1 cellular context compared by ENCODE assay signal in the genomic region with DNA sequence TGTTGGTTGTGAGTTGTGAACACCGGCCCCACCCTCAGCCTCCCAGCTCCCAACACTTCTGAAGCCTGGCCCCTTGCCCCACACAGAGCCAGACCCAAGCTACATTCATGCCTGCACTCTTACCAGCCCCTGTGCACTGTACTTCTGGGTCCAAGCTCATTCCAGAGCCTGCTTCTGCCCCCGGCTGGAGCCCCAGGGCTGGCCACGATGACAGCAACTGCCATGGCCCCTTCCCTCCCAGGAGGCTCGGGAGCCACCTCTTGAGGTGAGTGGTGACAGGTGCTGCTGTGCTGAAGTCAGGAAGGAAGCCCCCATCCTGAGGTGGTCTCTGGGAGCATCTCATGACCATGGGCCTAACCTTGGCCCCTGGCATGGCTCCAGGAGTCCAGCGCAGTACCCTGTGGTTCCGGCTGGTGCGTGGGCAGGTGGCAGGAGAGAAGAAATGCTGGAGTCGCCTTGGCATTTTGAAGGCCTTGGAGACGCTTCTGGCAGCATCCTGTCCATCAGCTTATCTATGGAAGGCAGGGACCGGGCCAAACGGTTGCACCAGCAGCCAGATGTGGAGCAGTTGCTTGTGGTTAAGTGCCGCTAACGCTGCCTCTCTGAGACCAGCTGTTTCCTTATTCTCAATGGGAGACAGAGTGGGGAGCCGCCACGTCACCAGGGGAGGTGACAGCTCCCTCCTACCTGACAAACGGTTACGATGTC.
A peak's percentile ranks its signal among the peaks of the same experiment; 100 is the strongest.
TF ChIP-seq lines count a peak whose summit lies in the region.

No MANE protein-coding gene starts in this region.

TF ChIP-seq in K562, 482 proteins besides CTCF, POLR2A, EP300 and RAD21 (continues in another document):
- TF ChIP-seq ZNF431 (CRISPR knock-in tag; IDR thresholded peaks at IDR 0.05), result peak; percentile 49; the same call in 1 of the 2 replicates
- TF ChIP-seq KDM5B (IDR thresholded peaks at IDR 0.05; ENCODE audit: insufficient replicate concordance, low read depth, low read length), result peak; percentile 52
- TF ChIP-seq HCFC1 (IDR thresholded peaks at IDR 0.05; ENCODE audit: low read depth, low read length), result no peak
- TF ChIP-seq L3MBTL2 (IDR thresholded peaks at IDR 0.05), result peak; percentile 46; the same call in 1 of the 2 replicates
- peak; percentile 73 for TF ChIP-seq EP400 (IDR thresholded peaks at IDR 0.05)
- TF ChIP-seq, protein P1, sequence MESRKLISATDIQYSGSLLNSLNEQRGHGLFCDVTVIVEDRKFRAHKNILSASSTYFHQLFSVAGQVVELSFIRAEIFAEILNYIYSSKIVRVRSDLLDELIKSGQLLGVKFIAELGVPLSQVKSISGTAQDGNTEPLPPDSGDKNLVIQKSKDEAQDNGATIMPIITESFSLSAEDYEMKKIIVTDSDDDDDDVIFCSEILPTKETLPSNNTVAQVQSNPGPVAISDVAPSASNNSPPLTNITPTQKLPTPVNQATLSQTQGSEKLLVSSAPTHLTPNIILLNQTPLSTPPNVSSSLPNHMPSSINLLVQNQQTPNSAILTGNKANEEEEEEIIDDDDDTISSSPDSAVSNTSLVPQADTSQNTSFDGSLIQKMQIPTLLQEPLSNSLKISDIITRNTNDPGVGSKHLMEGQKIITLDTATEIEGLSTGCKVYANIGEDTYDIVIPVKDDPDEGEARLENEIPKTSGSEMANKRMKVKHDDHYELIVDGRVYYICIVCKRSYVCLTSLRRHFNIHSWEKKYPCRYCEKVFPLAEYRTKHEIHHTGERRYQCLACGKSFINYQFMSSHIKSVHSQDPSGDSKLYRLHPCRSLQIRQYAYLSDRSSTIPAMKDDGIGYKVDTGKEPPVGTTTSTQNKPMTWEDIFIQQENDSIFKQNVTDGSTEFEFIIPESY (CRISPR knock-in tag; IDR thresholded peaks at IDR 0.05), result peak; percentile 35; the same call in 1 of the 2 replicates
- peak; percentile 56 for TF ChIP-seq RBFOX2 (IDR thresholded peaks at IDR 0.05; ENCODE audit: low read depth, low read length)
- 0 out of 4 replicates have a peak, but pooled peaks of 1 of the 2 experiments have one; percentile 43 for TF ChIP-seq FOXK2 (conservative IDR thresholded peaks at IDR 0.05 in 1 of 2, IDR thresholded peaks at IDR 0.05 in 1 of 2; ENCODE audit: low read depth in 2 of 2)
- TF ChIP-seq, protein P2, sequence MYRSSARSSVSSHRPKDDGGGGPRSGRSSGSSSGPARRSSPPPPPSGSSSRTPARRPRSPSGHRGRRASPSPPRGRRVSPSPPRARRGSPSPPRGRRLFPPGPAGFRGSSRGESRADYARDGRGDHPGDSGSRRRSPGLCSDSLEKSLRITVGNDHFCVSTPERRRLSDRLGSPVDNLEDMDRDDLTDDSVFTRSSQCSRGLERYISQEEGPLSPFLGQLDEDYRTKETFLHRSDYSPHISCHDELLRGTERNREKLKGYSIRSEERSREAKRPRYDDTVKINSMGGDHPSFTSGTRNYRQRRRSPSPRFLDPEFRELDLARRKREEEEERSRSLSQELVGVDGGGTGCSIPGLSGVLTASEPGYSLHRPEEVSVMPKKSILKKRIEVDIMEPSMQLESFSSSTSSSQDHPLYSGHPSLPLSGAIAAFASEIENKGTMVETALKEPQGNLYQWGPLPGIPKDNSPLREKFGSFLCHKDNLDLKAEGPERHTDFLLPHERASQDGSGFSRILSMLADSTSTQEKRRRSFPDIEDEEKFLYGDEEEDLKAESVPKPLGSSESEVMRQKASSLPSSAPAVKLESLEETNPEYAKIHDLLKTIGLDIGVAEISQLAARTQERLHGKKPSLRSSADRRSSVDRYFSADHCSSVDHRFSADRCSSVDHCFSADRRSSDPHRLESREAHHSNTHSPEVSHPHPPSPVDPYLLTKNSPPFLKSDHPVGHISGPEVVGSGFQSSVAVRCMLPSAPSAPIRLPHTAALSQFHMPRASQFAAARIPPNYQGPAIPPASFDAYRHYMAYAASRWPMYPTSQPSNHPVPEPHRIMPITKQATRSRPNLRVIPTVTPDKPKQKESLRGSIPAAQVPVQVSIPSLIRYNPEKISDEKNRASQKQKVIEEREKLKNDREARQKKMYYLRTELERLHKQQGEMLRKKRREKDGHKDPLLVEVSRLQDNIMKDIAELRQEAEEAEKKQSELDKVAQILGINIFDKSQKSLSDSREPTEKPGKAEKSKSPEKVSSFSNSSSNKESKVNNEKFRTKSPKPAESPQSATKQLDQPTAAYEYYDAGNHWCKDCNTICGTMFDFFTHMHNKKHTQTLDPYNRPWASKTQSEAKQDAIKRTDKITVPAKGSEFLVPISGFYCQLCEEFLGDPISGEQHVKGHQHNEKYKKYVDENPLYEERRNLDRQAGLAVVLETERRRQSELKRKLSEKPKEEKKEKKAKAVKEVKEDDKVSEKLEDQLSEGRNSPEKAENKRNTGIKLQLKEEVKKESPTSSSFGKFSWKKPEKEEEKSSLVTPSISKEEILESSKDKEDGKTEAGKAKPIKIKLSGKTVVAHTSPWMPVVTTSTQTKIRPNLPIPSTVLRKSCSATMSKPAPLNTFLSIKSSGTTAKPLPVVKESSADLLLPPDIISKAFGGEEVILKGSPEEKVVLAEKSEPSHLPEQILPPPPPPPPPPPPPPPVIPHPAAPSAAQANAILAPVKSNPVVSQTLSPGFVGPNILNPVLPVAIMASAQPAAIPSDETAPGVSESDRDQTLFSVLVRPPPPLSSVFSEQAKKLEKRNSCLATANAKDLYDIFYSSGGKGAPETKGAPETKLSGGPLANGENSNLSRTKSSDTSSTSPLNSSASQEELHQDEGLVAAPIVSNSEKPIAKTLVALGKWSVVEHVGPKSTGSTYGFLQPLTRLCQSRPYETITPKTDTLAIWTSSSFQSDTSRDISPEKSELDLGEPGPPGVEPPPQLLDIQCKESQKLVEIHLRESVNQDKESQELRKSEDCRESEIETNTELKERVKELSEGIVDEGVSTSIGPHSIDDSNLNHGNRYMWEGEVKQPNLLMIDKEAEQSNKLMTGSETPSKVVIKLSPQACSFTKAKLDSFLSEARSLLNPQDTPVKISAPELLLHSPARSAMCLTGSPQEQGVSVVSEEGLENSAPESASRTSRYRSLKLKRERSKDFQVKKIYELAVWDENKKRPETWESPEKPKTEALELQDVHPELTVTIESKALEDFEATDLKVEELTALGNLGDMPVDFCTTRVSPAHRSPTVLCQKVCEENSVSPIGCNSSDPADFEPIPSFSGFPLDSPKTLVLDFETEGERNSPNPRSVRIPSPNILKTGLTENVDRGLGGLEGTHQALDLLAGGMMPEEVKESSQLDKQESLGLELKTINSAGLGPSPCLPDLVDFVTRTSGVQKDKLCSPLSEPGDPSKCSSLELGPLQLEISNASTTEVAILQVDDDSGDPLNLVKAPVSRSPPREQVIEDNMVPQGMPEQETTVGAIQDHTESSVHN (IDR thresholded peaks at IDR 0.05; ENCODE audit: borderline replicate concordance in 1 of 2, low read depth in 1 of 2), result peak in 1 of 2 experiments; percentile 86; a peak in 2 of 4 replicates
- no peak for TF ChIP-seq ZNF551 (CRISPR knock-in tag; IDR thresholded peaks at IDR 0.05)
- TF ChIP-seq SAFB2 (IDR thresholded peaks at IDR 0.05; ENCODE audit: borderline replicate concordance, low read depth, low read length, severe bottlenecking), result no peak
- no peak for TF ChIP-seq BMI1 (IDR thresholded peaks at IDR 0.05; ENCODE audit: low read length)
- TF ChIP-seq E2F3 (CRISPR knock-in tag; IDR thresholded peaks at IDR 0.05), result peak; percentile 49; the same call in 1 of the 2 replicates
- peak; percentile 68 for TF ChIP-seq ZNF584 (CRISPR knock-in tag; IDR thresholded peaks at IDR 0.05; ENCODE audit: low read depth)
- TF ChIP-seq, protein P3, sequence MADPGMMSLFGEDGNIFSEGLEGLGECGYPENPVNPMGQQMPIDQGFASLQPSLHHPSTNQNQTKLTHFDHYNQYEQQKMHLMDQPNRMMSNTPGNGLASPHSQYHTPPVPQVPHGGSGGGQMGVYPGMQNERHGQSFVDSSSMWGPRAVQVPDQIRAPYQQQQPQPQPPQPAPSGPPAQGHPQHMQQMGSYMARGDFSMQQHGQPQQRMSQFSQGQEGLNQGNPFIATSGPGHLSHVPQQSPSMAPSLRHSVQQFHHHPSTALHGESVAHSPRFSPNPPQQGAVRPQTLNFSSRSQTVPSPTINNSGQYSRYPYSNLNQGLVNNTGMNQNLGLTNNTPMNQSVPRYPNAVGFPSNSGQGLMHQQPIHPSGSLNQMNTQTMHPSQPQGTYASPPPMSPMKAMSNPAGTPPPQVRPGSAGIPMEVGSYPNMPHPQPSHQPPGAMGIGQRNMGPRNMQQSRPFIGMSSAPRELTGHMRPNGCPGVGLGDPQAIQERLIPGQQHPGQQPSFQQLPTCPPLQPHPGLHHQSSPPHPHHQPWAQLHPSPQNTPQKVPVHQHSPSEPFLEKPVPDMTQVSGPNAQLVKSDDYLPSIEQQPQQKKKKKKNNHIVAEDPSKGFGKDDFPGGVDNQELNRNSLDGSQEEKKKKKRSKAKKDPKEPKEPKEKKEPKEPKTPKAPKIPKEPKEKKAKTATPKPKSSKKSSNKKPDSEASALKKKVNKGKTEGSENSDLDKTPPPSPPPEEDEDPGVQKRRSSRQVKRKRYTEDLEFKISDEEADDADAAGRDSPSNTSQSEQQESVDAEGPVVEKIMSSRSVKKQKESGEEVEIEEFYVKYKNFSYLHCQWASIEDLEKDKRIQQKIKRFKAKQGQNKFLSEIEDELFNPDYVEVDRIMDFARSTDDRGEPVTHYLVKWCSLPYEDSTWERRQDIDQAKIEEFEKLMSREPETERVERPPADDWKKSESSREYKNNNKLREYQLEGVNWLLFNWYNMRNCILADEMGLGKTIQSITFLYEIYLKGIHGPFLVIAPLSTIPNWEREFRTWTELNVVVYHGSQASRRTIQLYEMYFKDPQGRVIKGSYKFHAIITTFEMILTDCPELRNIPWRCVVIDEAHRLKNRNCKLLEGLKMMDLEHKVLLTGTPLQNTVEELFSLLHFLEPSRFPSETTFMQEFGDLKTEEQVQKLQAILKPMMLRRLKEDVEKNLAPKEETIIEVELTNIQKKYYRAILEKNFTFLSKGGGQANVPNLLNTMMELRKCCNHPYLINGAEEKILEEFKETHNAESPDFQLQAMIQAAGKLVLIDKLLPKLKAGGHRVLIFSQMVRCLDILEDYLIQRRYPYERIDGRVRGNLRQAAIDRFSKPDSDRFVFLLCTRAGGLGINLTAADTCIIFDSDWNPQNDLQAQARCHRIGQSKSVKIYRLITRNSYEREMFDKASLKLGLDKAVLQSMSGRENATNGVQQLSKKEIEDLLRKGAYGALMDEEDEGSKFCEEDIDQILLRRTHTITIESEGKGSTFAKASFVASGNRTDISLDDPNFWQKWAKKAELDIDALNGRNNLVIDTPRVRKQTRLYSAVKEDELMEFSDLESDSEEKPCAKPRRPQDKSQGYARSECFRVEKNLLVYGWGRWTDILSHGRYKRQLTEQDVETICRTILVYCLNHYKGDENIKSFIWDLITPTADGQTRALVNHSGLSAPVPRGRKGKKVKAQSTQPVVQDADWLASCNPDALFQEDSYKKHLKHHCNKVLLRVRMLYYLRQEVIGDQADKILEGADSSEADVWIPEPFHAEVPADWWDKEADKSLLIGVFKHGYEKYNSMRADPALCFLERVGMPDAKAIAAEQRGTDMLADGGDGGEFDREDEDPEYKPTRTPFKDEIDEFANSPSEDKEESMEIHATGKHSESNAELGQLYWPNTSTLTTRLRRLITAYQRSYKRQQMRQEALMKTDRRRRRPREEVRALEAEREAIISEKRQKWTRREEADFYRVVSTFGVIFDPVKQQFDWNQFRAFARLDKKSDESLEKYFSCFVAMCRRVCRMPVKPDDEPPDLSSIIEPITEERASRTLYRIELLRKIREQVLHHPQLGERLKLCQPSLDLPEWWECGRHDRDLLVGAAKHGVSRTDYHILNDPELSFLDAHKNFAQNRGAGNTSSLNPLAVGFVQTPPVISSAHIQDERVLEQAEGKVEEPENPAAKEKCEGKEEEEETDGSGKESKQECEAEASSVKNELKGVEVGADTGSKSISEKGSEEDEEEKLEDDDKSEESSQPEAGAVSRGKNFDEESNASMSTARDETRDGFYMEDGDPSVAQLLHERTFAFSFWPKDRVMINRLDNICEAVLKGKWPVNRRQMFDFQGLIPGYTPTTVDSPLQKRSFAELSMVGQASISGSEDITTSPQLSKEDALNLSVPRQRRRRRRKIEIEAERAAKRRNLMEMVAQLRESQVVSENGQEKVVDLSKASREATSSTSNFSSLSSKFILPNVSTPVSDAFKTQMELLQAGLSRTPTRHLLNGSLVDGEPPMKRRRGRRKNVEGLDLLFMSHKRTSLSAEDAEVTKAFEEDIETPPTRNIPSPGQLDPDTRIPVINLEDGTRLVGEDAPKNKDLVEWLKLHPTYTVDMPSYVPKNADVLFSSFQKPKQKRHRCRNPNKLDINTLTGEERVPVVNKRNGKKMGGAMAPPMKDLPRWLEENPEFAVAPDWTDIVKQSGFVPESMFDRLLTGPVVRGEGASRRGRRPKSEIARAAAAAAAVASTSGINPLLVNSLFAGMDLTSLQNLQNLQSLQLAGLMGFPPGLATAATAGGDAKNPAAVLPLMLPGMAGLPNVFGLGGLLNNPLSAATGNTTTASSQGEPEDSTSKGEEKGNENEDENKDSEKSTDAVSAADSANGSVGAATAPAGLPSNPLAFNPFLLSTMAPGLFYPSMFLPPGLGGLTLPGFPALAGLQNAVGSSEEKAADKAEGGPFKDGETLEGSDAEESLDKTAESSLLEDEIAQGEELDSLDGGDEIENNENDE (IDR thresholded peaks at IDR 0.05; ENCODE audit: low read depth, low read length), result no peak
- TF ChIP-seq ZNF766 (CRISPR knock-in tag; conservative IDR thresholded peaks at IDR 0.05), result peak; percentile 73
- TF ChIP-seq PTBP1 (IDR thresholded peaks at IDR 0.05; ENCODE audit: low read depth, low read length), result 0 out of 2 replicates have a peak, but pooled peaks have one; percentile 43
- TF ChIP-seq ZBTB17 (CRISPR knock-in tag; IDR thresholded peaks at IDR 0.05), result peak; percentile 58; the same call in 1 of the 2 replicates
- peak; percentile 70; the same call in 1 of the 2 replicates for TF ChIP-seq BACH1 (tag; IDR thresholded peaks at IDR 0.05)
- peak; percentile 92 for TF ChIP-seq PML (IDR thresholded peaks at IDR 0.05; ENCODE audit: low read length)
- peak; percentile 81 for TF ChIP-seq TAF9B (IDR thresholded peaks at IDR 0.05; ENCODE audit: partially characterized antibody)
- TF ChIP-seq YBX1 (IDR thresholded peaks at IDR 0.05), result no peak
- TF ChIP-seq ZNF699 (CRISPR knock-in tag; IDR thresholded peaks at IDR 0.05; ENCODE audit: insufficient replicate concordance), result no peak
- peak; percentile 41; the same call in 1 of the 2 replicates for TF ChIP-seq ZNF324 (CRISPR knock-in tag; IDR thresholded peaks at IDR 0.05)
- TF ChIP-seq SMAD3 (CRISPR knock-in tag; conservative IDR thresholded peaks at IDR 0.05), result no peak
- TF ChIP-seq ZNF583 (CRISPR knock-in tag; IDR thresholded peaks at IDR 0.05), result peak; percentile 72; the same call in 1 of the 2 replicates
- TF ChIP-seq ZBTB1 (CRISPR knock-in tag; IDR thresholded peaks at IDR 0.05; ENCODE audit: borderline replicate concordance, low read depth), result no peak
- TF ChIP-seq ZNF12 (CRISPR knock-in tag; IDR thresholded peaks at IDR 0.05), result no peak
- peak; percentile 94 to 95 for TF ChIP-seq TRIM24 (IDR thresholded peaks at IDR 0.05)
- TF ChIP-seq SP1 (CRISPR knock-in tag; IDR thresholded peaks at IDR 0.05), result peak; percentile 76; the same call in 1 of the 2 replicates
- no peak for TF ChIP-seq PRMT5 (CRISPR knock-in tag; IDR thresholded peaks at IDR 0.05)
- peak; percentile 46 to 59; a peak in 2 of 4 replicates for TF ChIP-seq KDM1A (IDR thresholded peaks at IDR 0.05)
